ENCODE assay signal across 13 cellular contexts in genomic region chrX:49058794-49059193, GRCh38. TPM values are rescaled to one million over a fixed set of nuclear protein-coding genes. Genes with fewer than 3 reads are reported as not detected.
DNase-seq lines count a peak whose midpoint lies in the region; ATAC-seq and TF ChIP-seq lines count a peak whose summit lies in the region.
"Had no signal": no experiment of that assay in that cellular context is flagged by ENCODE, and none has a peak within 500 bp of the region (broad histone marks: within the 10 kb centered on the region; RNA-seq: fewer than 3 reads in every experiment).

A gene with protein sequence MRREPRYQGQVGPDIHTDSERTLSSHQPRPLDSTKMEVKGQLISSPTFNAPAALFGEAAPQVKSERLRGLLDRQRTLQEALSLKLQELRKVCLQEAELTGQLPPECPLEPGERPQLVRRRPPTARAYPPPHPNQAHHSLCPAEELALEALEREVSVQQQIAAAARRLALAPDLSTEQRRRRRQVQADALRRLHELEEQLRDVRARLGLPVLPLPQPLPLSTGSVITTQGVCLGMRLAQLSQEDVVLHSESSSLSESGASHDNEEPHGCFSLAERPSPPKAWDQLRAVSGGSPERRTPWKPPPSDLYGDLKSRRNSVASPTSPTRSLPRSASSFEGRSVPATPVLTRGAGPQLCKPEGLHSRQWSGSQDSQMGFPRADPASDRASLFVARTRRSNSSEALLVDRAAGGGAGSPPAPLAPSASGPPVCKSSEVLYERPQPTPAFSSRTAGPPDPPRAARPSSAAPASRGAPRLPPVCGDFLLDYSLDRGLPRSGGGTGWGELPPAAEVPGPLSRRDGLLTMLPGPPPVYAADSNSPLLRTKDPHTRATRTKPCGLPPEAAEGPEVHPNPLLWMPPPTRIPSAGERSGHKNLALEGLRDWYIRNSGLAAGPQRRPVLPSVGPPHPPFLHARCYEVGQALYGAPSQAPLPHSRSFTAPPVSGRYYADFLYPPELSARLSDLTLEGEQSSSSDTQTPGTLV (plus strand): TSS chrX:49058999. CDS start chrX:49062042, 3,043 bp downstream.

- ATAC-seq in GM23338 (peak; percentile 90), GM21526 (IDR thresholded peaks at IDR 0.05; ENCODE audit: low FRiP score, unreplicated experiment) (no peak)
- ATAC-seq: GM12878 had no signal

- peaks cover 11% of the 10 kb centered on the region for H3K4me1 Mint-ChIP-seq in GM23338
- peaks cover 16% of the 10 kb centered on the region for H3K4me1 Mint-ChIP-seq in activated naive CD4-positive, alpha-beta T cell treated with anti-CD3 and anti-CD28 coated beads, Interleukin-2, amount 10 ng/mL, durations not matched to agents 7 days and 5 days

- no peak within 1 kb of the TSS for H2BK12ac ChIP-seq in trophoblast cell (ENCODE audit: low read length)

- H3K27ac ChIP-seq in GM23338 (ENCODE audit: low read depth) = 0 out of 2 replicates have a peak within 1 kb of the TSS, but pooled peaks have one; percentile 14
- H3K27ac ChIP-seq in trophoblast cell (ENCODE audit: low read depth, low read length) = peak within 1 kb of the TSS; percentile 75

- peak within 1 kb of the TSS; percentile 71 for H2BK5ac ChIP-seq in trophoblast cell (ENCODE audit: low read depth, low read length, poor library complexity)

- H2AFZ ChIP-seq in GM23338 = no peak within 1 kb of the TSS
- no peak within 1 kb of the TSS for H2AFZ ChIP-seq in trophoblast cell (ENCODE audit: insufficient read depth, low read length, poor library complexity)

- no peak within 1 kb of the TSS for H3K18ac ChIP-seq in trophoblast cell (ENCODE audit: low read length)

- no peak within 1 kb of the TSS for H4K8ac ChIP-seq in trophoblast cell (ENCODE audit: low read depth, low read length)

- no peaks in the 10 kb centered on the region for H3K9me2 ChIP-seq in GM23338 (ENCODE audit: insufficient read depth)

- H3K27me3 ChIP-seq in GM23338 (ENCODE audit: insufficient read depth) (no peaks in the 10 kb centered on the region), trophoblast cell (ENCODE audit: insufficient read depth, low read length) (no peaks in the 10 kb centered on the region)

- no peak within 1 kb of the TSS for H3K4ac ChIP-seq in trophoblast cell (ENCODE audit: low read depth, low read length)

- no peak within 1 kb of the TSS for H3K14ac ChIP-seq in trophoblast cell (ENCODE audit: low read length)

- peak within 1 kb of the TSS; percentile 78 for H3K4me3 Mint-ChIP-seq in GM23338
- H3K4me3 Mint-ChIP-seq in activated naive CD4-positive, alpha-beta T cell treated with anti-CD3 and anti-CD28 coated beads, Interleukin-2, amount 10 ng/mL, durations not matched to agents 7 days and 5 days = no peak within 1 kb of the TSS
- H3K4me3 Mint-ChIP-seq: CD4-positive, CD25-positive, alpha-beta regulatory T cell; central memory CD8-positive, alpha-beta T cell had no signal

- H2BK120ac ChIP-seq in trophoblast cell (ENCODE audit: insufficient read depth, low read length, poor library complexity) = no peak within 1 kb of the TSS

- no peaks in the 10 kb centered on the region for H3K27me3 Mint-ChIP-seq in GM23338 (ENCODE audit: insufficient read depth, low read depth, poor library complexity)
- H3K27me3 Mint-ChIP-seq in activated naive CD4-positive, alpha-beta T cell treated with anti-CD3 and anti-CD28 coated beads, Interleukin-2, amount 10 ng/mL, durations not matched to agents 7 days and 5 days = no peaks in the 10 kb centered on the region
- H3K27me3 Mint-ChIP-seq: CD4-positive, CD25-positive, alpha-beta regulatory T cell; central memory CD8-positive, alpha-beta T cell had no signal

- H4K20me1 ChIP-seq in GM23338 (replicated peaks; ENCODE audit: insufficient read depth) = no peaks in the 10 kb centered on the region

- no CpG with 5 or more reads among the region's 5 CpGs for WGBS in trophoblast cell (ENCODE audit: extremely low coverage, insufficient coverage, insufficient read length)

- H3K4me3 ChIP-seq in GM23338 (peak within 1 kb of the TSS; percentile 55), iPS-18c (ENCODE audit: insufficient read depth, low read depth, low read length) (peak within 1 kb of the TSS; percentile 44), trophoblast cell (ENCODE audit: low read depth, low read length) (peak within 1 kb of the TSS; percentile 76)
- H3K4me3 ChIP-seq: GM12878 had no signal

- CTCF ChIA-PET in activated naive CD4-positive, alpha-beta T cell treated with anti-CD3 and anti-CD28 coated beads, Interleukin-2, amount 10 ng/mL, durations not matched to agents 7 days and 5 days (lab: Charles Lee) = no interaction called here

- H3K9me3 Mint-ChIP-seq in GM23338 = no peaks in the 10 kb centered on the region
- H3K9me3 Mint-ChIP-seq in activated naive CD4-positive, alpha-beta T cell treated with anti-CD3 and anti-CD28 coated beads, Interleukin-2, amount 10 ng/mL, durations not matched to agents 7 days and 5 days = no peaks in the 10 kb centered on the region
- H3K9me3 Mint-ChIP-seq: central memory CD8-positive, alpha-beta T cell had no signal

- H3K36me3 Mint-ChIP-seq in GM23338 (ENCODE audit: low read depth) = peaks cover 16% of the 10 kb centered on the region; the same call in 2 of the 3 replicates
- H3K36me3 Mint-ChIP-seq in activated naive CD4-positive, alpha-beta T cell treated with anti-CD3 and anti-CD28 coated beads, Interleukin-2, amount 10 ng/mL, durations not matched to agents 7 days and 5 days = no peaks in the 10 kb centered on the region
- H3K36me3 Mint-ChIP-seq: CD4-positive, CD25-positive, alpha-beta regulatory T cell had no signal

- peak within 1 kb of the TSS; percentile 19 for H3K9ac ChIP-seq in trophoblast cell (ENCODE audit: low read length)

- H2AK5ac ChIP-seq in trophoblast cell (ENCODE audit: low read length) = no peak within 1 kb of the TSS

- no peak within 1 kb of the TSS for H4K12ac ChIP-seq in trophoblast cell (ENCODE audit: low read depth, low read length)

- H3K9me3 ChIP-seq in iPS-18c (ENCODE audit: control insufficient read depth, insufficient read depth, low read length) (peaks cover 12% of the 10 kb centered on the region), trophoblast cell (ENCODE audit: insufficient read depth, low read depth, low read length) (peaks cover 1% of the 10 kb centered on the region)

- TF ChIP-seq CTCF in GM23338 (conservative IDR thresholded peaks at IDR 0.05; ENCODE audit: low read depth in 2 of 2) = no peak

- H3K79me2 ChIP-seq in GM23338 (replicated peaks; ENCODE audit: insufficient read depth) = peaks cover 23% of the 10 kb centered on the region
- peaks cover 2% of the 10 kb centered on the region for H3K79me2 ChIP-seq in trophoblast cell (ENCODE audit: control insufficient read depth, insufficient read depth, low read length, poor library complexity)

- peak within 1 kb of the TSS; percentile 8 for H4K91ac ChIP-seq in trophoblast cell (ENCODE audit: low read depth, low read length)

- H3K36me3 ChIP-seq in GM23338 (ENCODE audit: insufficient read depth) (no peaks in the 10 kb centered on the region), trophoblast cell (ENCODE audit: control insufficient read depth in 1 of 2, insufficient read depth in 2 of 2, low read length in 2 of 2) (peaks cover 21 to 27% of the 10 kb centered on the region in 2 experiments)

- H3K4me2 ChIP-seq in GM23338 (peak within 1 kb of the TSS; percentile 74), trophoblast cell (ENCODE audit: low read length) (peak within 1 kb of the TSS; percentile 55)

- DNase-seq in GM23338 (ENCODE audit: low spot score) (peak; percentile 62), SW480 (ENCODE audit: low spot score) (peak; percentile 65), trophoblast cell (peak in 1 of 2 donors; percentile 47), putamen (ENCODE audit: low spot score) (no peak), NCI-H526 treated with DMSO at 0.1 percent for 48 hours (lab: John Stamatoyannopoulos, UW) (no peak)
- no peak for DNase-seq in activated naive CD4-positive, alpha-beta T cell treated with anti-CD3 and anti-CD28 coated beads, Interleukin-2, amount 10 ng/mL, durations not matched to agents 7 days and 5 days
- DNase-seq: activated T-cell treated with anti-CD3 and anti-CD28 coated beads, Interleukin-2, amount 50 U/mL, for 48 hours; CD4-positive, CD25-positive, alpha-beta regulatory T cell had no signal

- H3K79me1 ChIP-seq in trophoblast cell (ENCODE audit: low read length) = peaks cover 7% of the 10 kb centered on the region

- H3K23ac ChIP-seq in trophoblast cell (ENCODE audit: low read length) = no peak within 1 kb of the TSS

- H3F3A ChIP-seq in GM23338 (replicated peaks; ENCODE audit: low read depth) = no peaks in the 10 kb centered on the region

- H3K27ac Mint-ChIP-seq in GM23338 = peak within 1 kb of the TSS; percentile 48; the same call in 1 of the 2 replicates
- H3K27ac Mint-ChIP-seq in activated naive CD4-positive, alpha-beta T cell treated with anti-CD3 and anti-CD28 coated beads, Interleukin-2, amount 10 ng/mL, durations not matched to agents 7 days and 5 days = no peak within 1 kb of the TSS

- H3K4me1 ChIP-seq in GM23338 (ENCODE audit: insufficient read depth) (0 out of 2 replicates have a peak, but pooled peaks cover 3% of the 10 kb centered on the region), trophoblast cell (ENCODE audit: control insufficient read depth in 1 of 2, insufficient read depth in 2 of 2, low read length in 2 of 2) (peaks cover 8 to 13% of the 10 kb centered on the region in 2 experiments)

TF ChIP-seq in GM23338, 12 proteins besides CTCF, POLR2A, EP300 and RAD21 (continues in another document):
- no peak for TF ChIP-seq JUNB (IDR thresholded peaks at IDR 0.05; ENCODE audit: unreplicated experiment)
- no peak for TF ChIP-seq CREB1 (CRISPR knock-in tag; IDR thresholded peaks at IDR 0.05; ENCODE audit: low read depth)
- TF ChIP-seq EZH2phosphoT487 (IDR thresholded peaks at IDR 0.05; ENCODE audit: unreplicated experiment) = no peak

RNA-seq across cellular contexts. Expression of the gene that starts here (rescaled TPM):
- total RNA-seq in GM23338 (2014; rRNA removed; shearing (Covaris generic)) = 6.8 and 9.9 TPM in 2 replicates
- 3.3 and 3.6 TPM in 2 replicates for polyA plus RNA-seq in GM23338 (2016; fragmentation: Nextera tagmentation; extraction: Ambion mirVana)
- polyA plus RNA-seq in trophoblast cell (2013) = 15.3 and 15.8 TPM in 2 replicates
- total RNA-seq: LHCN-M2 had no signal

Comparison
In these comparisons a context has a peak if more than half of its experiments do, and no peak if none do; other contexts are left out.
1. DNase-seq: peak in GM23338 (single experiment) and SW480 (single experiment); none in putamen (single experiment), NCI-H526 treated with DMSO at 0.1 percent for 48 hours (single experiment) and activated naive CD4-positive, alpha-beta T cell treated with anti-CD3 and anti-CD28 coated beads, Interleukin-2, amount 10 ng/mL, durations not matched to agents 7 days and 5 days (single experiment).
2. Peak in every context shown above with its lines, with median percentiles within 50 percentile points of each other: H3K4me3 ChIP-seq.